Comparison of ENCODE assay signal across 1 cellular context in genomic region chr6:41768545-41769308, GRCh38.
TF ChIP-seq lines count a peak whose summit lies in the region.

No MANE protein-coding gene starts in this region.

TF ChIP-seq in WTC11, 78 proteins besides CTCF, POLR2A, EP300 and RAD21 (continued from another document):
- TF ChIP-seq, protein P1, sequence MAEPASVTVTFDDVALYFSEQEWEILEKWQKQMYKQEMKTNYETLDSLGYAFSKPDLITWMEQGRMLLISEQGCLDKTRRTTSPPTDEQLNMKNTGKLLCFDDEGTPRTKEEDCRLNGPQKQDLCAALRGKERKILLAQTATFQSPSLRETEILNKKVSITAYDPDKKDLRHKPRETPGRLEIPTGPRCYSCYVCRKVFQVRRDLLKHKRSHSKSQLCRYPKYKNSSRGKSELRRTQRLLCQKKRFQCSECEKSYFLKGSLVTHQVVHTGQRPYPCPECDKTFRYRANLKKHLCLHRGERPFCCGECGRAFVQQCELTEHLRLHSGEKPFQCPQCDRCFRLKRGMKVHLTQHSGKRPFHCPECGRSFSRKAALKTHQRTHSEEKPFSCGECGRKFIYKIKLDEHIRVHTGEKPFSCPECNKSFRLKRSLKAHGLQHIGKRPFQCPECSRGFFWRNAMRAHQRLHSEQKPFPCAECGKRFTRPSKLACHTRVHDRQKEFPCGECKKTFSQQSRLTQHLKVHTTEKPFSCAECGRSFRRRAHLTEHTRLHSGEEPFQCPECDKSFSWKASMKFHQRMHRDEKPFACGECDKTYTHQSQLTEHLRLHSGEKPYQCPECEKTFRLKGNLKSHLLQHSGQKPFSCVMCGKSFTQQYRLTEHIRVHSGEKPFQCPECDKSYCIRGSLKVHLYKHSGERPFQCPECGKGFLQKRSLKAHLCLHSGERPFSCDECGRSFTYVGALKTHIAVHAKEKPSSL (CRISPR knock-in tag; conservative IDR thresholded peaks at IDR 0.05): no peak
TF ChIP-seq in WTC11: peak in this region for 0.
